8 cellular contexts compared by ENCODE assay signal in the genomic region with DNA sequence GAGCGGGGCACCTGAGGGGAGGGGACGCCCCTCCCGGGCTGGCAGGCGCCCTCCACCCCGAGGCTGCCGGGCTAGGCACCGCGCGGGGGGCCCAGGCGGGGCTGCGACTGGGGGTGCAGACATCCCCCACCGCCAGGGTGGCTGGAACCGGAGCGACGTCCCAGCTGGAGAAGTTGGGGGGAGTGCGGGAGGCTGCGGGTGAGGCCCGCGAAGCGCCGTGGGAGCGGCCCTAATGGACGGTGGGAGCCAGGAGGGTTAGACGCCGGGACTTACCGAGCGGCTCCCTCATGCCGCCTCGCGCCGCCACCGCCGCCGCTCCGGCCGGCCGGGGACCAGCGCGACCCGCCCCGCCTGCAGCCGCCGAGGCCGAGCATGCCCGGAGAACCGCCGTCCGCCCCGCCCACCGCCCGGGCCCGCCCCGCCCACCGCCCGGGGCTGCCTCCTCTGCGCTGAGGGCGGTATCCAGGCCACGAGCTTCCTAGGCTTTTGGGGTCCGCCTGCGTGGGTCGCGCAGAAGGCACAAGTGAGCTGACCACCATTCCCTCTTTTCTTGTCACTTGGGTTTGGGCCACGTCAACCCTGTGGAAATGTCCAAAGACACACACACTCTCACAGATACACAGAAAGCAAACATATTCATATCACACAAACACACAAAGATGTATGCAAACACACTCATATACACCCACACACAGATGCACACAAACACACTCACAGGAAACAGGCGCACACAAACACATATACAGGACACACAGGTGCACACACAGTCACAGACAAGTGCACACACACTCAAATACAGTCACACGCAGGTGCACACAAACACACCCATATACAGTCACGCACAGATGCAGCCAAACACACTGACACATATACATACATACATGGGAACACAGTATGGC. TPM values are rescaled to one million over a fixed set of nuclear protein-coding genes. Genes with fewer than 3 reads are reported as not detected.
A peak's percentile ranks its signal among the peaks of the same experiment; 100 is the strongest.
DNase-seq lines count a peak whose midpoint lies in the region; ATAC-seq and TF ChIP-seq lines count a peak whose summit lies in the region.

A gene with protein sequence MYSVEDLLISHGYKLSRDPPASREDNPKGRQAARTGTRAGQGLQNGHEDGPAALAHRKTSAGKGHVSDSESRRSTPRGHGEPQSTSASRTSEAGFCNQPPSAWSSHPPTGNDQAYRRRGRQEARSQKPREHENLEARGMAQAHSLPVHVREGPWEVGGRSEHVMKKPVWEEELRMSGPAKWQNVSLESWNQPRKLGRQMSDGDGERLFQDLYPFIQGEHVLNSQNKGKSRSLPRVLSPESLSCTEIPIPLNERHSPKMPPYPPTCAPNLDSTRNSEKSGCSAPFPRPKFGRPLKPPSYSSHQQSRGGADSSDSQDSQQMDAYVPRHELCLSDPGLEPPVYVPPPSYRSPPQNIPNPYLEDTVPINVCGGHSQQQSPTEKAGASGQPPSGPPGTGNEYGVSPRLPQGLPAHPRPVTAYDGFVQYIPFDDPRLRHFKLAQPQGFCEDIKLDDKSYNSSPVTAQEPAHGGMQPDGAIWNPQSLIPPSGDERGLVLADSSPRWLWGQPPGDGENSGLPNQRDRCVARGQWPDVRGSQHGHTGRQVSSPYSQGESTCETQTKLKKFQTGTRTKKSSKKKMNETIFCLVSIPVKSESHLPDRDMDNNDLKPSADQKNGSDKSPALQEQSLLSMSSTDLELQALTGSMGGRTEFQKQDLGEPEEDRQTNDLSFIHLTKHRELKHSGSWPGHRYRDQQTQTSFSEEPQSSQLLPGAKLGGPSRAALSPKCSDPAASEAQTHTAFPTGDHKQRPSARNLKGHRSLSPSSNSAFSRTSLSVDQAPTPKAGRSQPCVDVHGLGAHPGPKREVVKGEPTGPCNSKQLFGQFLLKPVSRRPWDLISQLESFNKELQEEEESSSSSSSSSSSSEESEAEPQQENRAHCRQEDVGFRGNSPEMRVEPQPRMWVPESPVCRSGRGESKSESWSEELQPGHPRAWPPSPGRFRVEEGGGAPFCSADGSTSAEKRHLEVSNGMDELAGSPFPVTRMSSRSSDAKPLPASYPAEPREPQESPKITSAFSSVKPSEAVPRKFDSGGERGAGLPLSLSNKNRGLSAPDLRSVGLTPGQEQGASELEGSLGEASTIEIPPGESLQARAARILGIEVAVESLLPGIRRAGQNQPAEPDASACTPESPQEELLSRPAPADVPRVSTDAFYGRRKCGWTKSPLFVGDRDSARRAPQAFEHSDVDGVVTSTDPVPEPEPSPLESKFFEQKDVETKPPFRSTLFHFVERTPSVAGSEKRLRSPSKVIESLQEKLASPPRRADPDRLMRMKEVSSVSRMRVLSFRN (N-terminal part only) (minus strand): TSS at position 378 of the 899 bp plus-strand sequence. CDS start 11,774 bp downstream, outside the sequence.

- intact Hi-C loops in cardiac septum (cut with DNase I) (loop anchor here (5.0 to 10.0 kb wide), 2 partner anchors 128 to 1255 kb away; no protein-coding TSS in a partner anchor), upper lobe of right lung (cut with DNase I) (no loop called here)

- peak within 1 kb of the TSS; percentile 61 for H3K4me3 Mint-ChIP-seq in activated naive CD8-positive, alpha-beta T cell treated with anti-CD3 and anti-CD28 coated beads, Interleukin-2, amount 50 U/mL, for 24 hours
- H3K4me3 Mint-ChIP-seq in osteocyte (ENCODE audit: unreplicated experiment): peak within 1 kb of the TSS; percentile 73

- H3K4me1 Mint-ChIP-seq in activated naive CD8-positive, alpha-beta T cell treated with anti-CD3 and anti-CD28 coated beads, Interleukin-2, amount 50 U/mL, for 24 hours: peaks cover 7% of the 10 kb centered on the region
- peaks cover 49% of the 10 kb centered on the region for H3K4me1 Mint-ChIP-seq in osteocyte (ENCODE audit: unreplicated experiment)

- no peaks in the 10 kb centered on the region for H3K9me3 ChIP-seq in SK-N-MC (ENCODE audit: low read depth, low read length)
- no peaks in the 10 kb centered on the region for H3K9me3 ChIP-seq in upper lobe of right lung

- peaks cover 58% of the 10 kb centered on the region for H3K27me3 Mint-ChIP-seq in activated naive CD8-positive, alpha-beta T cell treated with anti-CD3 and anti-CD28 coated beads, Interleukin-2, amount 50 U/mL, for 24 hours
- H3K27me3 Mint-ChIP-seq in osteocyte (ENCODE audit: unreplicated experiment): peaks cover 12% of the 10 kb centered on the region

- ATAC-seq in HG02588 (IDR thresholded peaks at IDR 0.05; ENCODE audit: unreplicated experiment) (peak; percentile 86), upper lobe of right lung (peak; percentile 95)
- ATAC-seq in activated naive CD8-positive, alpha-beta T cell treated with anti-CD3 and anti-CD28 coated beads, Interleukin-2, amount 50 U/mL, for 24 hours: peak; percentile 75

- no peak for TF ChIP-seq CTCF in osteocyte (IDR thresholded peaks at IDR 0.05)
- TF ChIP-seq CTCF in upper lobe of right lung (IDR thresholded peaks at IDR 0.05): no peak

- no peak within 1 kb of the TSS for H3K27ac Mint-ChIP-seq in activated naive CD8-positive, alpha-beta T cell treated with anti-CD3 and anti-CD28 coated beads, Interleukin-2, amount 50 U/mL, for 24 hours
- peak within 1 kb of the TSS; percentile 63 for H3K27ac Mint-ChIP-seq in osteocyte (ENCODE audit: unreplicated experiment)

- H3K27ac ChIP-seq in SK-N-MC (no peak within 1 kb of the TSS), upper lobe of right lung (peak within 1 kb of the TSS; percentile 90)

- DNase-seq in D341Med (ENCODE audit: low spot score): peak; percentile 83
- DNase-seq in SK-N-MC (ENCODE audit: low read depth, low spot score): no peak
- DNase-seq in activated naive CD8-positive, alpha-beta T cell treated with anti-CD3 and anti-CD28 coated beads, Interleukin-2, amount 50 U/mL, for 24 hours: peak; percentile 66
- DNase-seq in cardiac septum (ENCODE audit: low spot score): peak; percentile 88
- peak; percentile 88 for DNase-seq in osteocyte (ENCODE audit: extremely low spot score, unreplicated experiment)
- DNase-seq in upper lobe of right lung: peak; percentile 86
- no peak for DNase-seq in dedifferentiated amniotic fluid mesenchymal stem cell (ENCODE audit: extremely low spot score)

- H3K4me3 ChIP-seq in SK-N-MC: peak within 1 kb of the TSS; percentile 72
- peak within 1 kb of the TSS; percentile 68 for H3K4me3 ChIP-seq in upper lobe of right lung

- no peaks in the 10 kb centered on the region for H3K36me3 Mint-ChIP-seq in activated naive CD8-positive, alpha-beta T cell treated with anti-CD3 and anti-CD28 coated beads, Interleukin-2, amount 50 U/mL, for 24 hours (ENCODE audit: low read depth)
- H3K36me3 Mint-ChIP-seq in osteocyte (ENCODE audit: unreplicated experiment): no peaks in the 10 kb centered on the region

- no peak within 1 kb of the TSS for H3K9ac ChIP-seq in SK-N-MC (ENCODE audit: insufficient read length)

- H3K27me3 ChIP-seq in upper lobe of right lung: no peaks in the 10 kb centered on the region

- H3K36me3 ChIP-seq in SK-N-MC (ENCODE audit: insufficient read depth, low read length): no peaks in the 10 kb centered on the region
- no peaks in the 10 kb centered on the region for H3K36me3 ChIP-seq in upper lobe of right lung

- H3K4me1 ChIP-seq in upper lobe of right lung: peaks cover 22% of the 10 kb centered on the region

- no peaks in the 10 kb centered on the region for H3K9me3 Mint-ChIP-seq in activated naive CD8-positive, alpha-beta T cell treated with anti-CD3 and anti-CD28 coated beads, Interleukin-2, amount 50 U/mL, for 24 hours
- H3K9me3 Mint-ChIP-seq in osteocyte (ENCODE audit: unreplicated experiment): no peaks in the 10 kb centered on the region

RNA-seq across cellular contexts. Expression of the gene that starts here (rescaled TPM):
- total RNA-seq in cardiac septum: 19.3 TPM
- total RNA-seq in osteocyte: 7.5 and 7.7 TPM in 2 replicates
- total RNA-seq in upper lobe of right lung: 67.6 TPM

Comparison
In these comparisons a context has a peak if more than half of its experiments do, and no peak if none do; other contexts are left out.
1. DNase-seq: peak in D341Med (single experiment), activated naive CD8-positive, alpha-beta T cell treated with anti-CD3 and anti-CD28 coated beads, Interleukin-2, amount 50 U/mL, for 24 hours (single experiment), cardiac septum (single experiment), osteocyte (single experiment) and upper lobe of right lung (single experiment); none in SK-N-MC (single experiment) and dedifferentiated amniotic fluid mesenchymal stem cell (single experiment).
2. Peak in every context shown above with its lines, with median percentiles within 50 percentile points of each other: ATAC-seq.